Comparison of ENCODE assay signal across 8 cellular contexts in the genomic region with DNA sequence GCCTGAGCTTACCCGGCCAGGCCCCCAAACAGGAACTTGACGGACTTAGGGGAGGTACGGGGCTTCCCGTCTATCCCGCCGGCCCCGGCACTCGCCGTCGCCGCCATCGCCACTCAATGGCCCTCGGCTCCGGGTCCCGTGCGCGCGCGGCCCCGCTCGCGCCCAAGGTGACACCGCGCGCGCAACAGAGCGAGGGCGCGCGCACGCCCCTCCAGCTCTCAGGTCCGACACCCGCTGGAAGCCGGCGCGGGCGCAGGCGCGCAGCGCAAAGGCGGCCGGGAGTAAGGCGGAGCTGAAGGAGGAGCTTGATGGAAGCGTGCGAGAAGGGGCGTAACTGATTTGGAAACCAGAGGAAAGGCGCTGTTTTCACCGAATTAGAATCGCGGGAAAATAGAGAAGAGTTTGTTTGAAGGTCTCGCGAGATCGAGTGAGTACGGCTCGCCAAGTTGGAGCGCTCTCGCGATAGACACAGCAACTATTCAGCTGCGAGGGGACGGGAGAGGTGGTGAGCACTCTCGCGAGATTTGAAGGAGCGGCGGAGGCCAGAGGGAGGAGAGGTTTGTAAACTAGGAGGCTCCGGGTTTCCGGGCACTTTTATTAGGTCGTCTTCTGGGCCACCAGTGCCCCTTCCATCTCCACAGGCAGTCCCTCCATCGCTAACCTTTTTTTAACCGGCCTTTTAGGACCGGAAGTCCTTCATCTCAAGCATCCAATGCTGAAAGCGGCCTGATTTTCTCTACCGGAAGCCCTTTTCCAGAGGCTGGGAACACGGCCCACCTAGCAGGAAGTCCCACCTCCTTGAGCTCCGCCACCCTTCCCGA. TPM values are rescaled to one million over a fixed set of nuclear protein-coding genes. Genes with fewer than 3 reads are reported as not detected.
DNase-seq lines count a peak whose midpoint lies in the region; ATAC-seq and TF ChIP-seq lines count a peak whose summit lies in the region.

A gene (plus strand): TSS at position 465 of the 821 bp plus-strand sequence. CDS start 642 bp downstream, outside the sequence.
A gene with protein sequence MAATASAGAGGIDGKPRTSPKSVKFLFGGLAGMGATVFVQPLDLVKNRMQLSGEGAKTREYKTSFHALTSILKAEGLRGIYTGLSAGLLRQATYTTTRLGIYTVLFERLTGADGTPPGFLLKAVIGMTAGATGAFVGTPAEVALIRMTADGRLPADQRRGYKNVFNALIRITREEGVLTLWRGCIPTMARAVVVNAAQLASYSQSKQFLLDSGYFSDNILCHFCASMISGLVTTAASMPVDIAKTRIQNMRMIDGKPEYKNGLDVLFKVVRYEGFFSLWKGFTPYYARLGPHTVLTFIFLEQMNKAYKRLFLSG (minus strand): TSS at position 243 of the 821 bp plus-strand sequence. CDS start 136 bp downstream, at position 107.

- H3K36me3 Mint-ChIP-seq in activated CD4-positive, alpha-beta T cell treated with anti-CD3 and anti-CD28 coated beads, Interleukin-2, amount 10 ng/mL, durations not matched to agents 24 days and 14 days (ENCODE audit: low read depth) = peaks cover 73% of the 10 kb centered on the region

- peak; percentile 99 for DNase-seq in BJ (ENCODE audit: low read depth)
- peak; percentile 96 for DNase-seq in NCI-H526 treated with DMSO at 0.1 percent for 48 hours (lab: John Stamatoyannopoulos, UW)
- DNase-seq in activated CD4-positive, alpha-beta T cell treated with anti-CD3 and anti-CD28 coated beads, Interleukin-2, amount 10 ng/mL, durations not matched to agents 24 days and 14 days = peak; percentile 100
- peak; percentile 96 for DNase-seq in colonic mucosa
- peak; percentile 99 for DNase-seq in kidney tubule cell (ENCODE audit: low spot score)
- DNase-seq in stimulated activated CD4-positive, alpha-beta T cell treated with anti-CD3 and anti-CD28 coated beads, Interleukin-1b, Interleukin-23, amount 100 ng/mL, for 24 hours (ENCODE audit: low read depth in 4 of 4, low spot score in 1 of 4) = peak; percentile 84 to 92 (median 88)

- no peaks in the 10 kb centered on the region for H3K27me3 Mint-ChIP-seq in activated CD4-positive, alpha-beta T cell treated with anti-CD3 and anti-CD28 coated beads, Interleukin-2, amount 10 ng/mL, durations not matched to agents 24 days and 14 days

- CTCF ChIA-PET in BJ (lab: Yijun Ruan, JAX) = interaction anchor here (0.6 to 2.7 kb wide), 14 partner anchors 13 to 122 kb away, joined by 3 to 17 read pairs (median 4); a partner anchor contains a TSS

- H3K4me1 Mint-ChIP-seq in activated CD4-positive, alpha-beta T cell treated with anti-CD3 and anti-CD28 coated beads, Interleukin-2, amount 10 ng/mL, durations not matched to agents 24 days and 14 days = peaks cover 53% of the 10 kb centered on the region

- no peaks in the 10 kb centered on the region for H3K27me3 ChIP-seq in BJ (ENCODE audit: control insufficient read depth, insufficient read depth, low read length)
- H3K27me3 ChIP-seq in colonic mucosa = no peaks in the 10 kb centered on the region

- POLR2A ChIA-PET in BJ (lab: Charles Lee) = interaction anchor here (0.6 to 1.7 kb wide), 5 partner anchors 9 to 31 kb away, joined by 3 to 9 read pairs (median 3); a partner anchor contains a TSS

- peak within 1 kb of the TSS; percentile 95 for H3K4me3 Mint-ChIP-seq in activated CD4-positive, alpha-beta T cell treated with anti-CD3 and anti-CD28 coated beads, Interleukin-2, amount 10 ng/mL, durations not matched to agents 24 days and 14 days

- peak; percentile 82 for ATAC-seq in GM19324 (IDR thresholded peaks at IDR 0.05; ENCODE audit: low FRiP score, unreplicated experiment)
- peak; percentile 54 for ATAC-seq in HG03469 (IDR thresholded peaks at IDR 0.05; ENCODE audit: unreplicated experiment)

- H3K9me3 ChIP-seq in colonic mucosa = no peaks in the 10 kb centered on the region

- H3K27ac Mint-ChIP-seq in activated CD4-positive, alpha-beta T cell treated with anti-CD3 and anti-CD28 coated beads, Interleukin-2, amount 10 ng/mL, durations not matched to agents 24 days and 14 days = peak within 1 kb of the TSS; percentile 92

- H3K4me3 ChIP-seq in BJ (ENCODE audit: low read depth, low read length) = peak within 1 kb of the TSS; percentile 72
- peak within 1 kb of the TSS; percentile 70 for H3K4me3 ChIP-seq in colonic mucosa

- H3K36me3 ChIP-seq in BJ (ENCODE audit: control insufficient read depth, insufficient read depth, low read length) = peaks cover 25% of the 10 kb centered on the region
- H3K36me3 ChIP-seq in colonic mucosa = peaks cover 17% of the 10 kb centered on the region

- H3K9me3 Mint-ChIP-seq in activated CD4-positive, alpha-beta T cell treated with anti-CD3 and anti-CD28 coated beads, Interleukin-2, amount 10 ng/mL, durations not matched to agents 24 days and 14 days = no peaks in the 10 kb centered on the region

- TF ChIP-seq CTCF in BJ (IDR thresholded peaks at IDR 0.05; ENCODE audit: insufficient read depth, low read depth, low read length) = no peak
- no peak for TF ChIP-seq CTCF in colonic mucosa (IDR thresholded peaks at IDR 0.05)

- H3K4me1 ChIP-seq in colonic mucosa = peaks cover 11% of the 10 kb centered on the region

- peak within 1 kb of the TSS; percentile 98 for H3K27ac ChIP-seq in colonic mucosa

- H3K9ac ChIP-seq in colonic mucosa (ENCODE audit: low read depth in 2 of 2, low read length in 2 of 2) = peak within 1 kb of the TSS; percentile 96 to 99

- intact Hi-C loops in activated CD4-positive, alpha-beta T cell treated with anti-CD3 and anti-CD28 coated beads, Interleukin-2, amount 10 ng/mL, durations not matched to agents 24 days and 14 days (cut with micrococcal nuclease) = loop anchor here (1.0 to 10.0 kb wide), 4 partner anchors 8 to 575 kb away; a partner anchor contains a TSS
- intact Hi-C loops in colonic mucosa (cut with DNase I) = loop anchor here (5.0 kb wide), 1 partner anchor 57 kb away; a partner anchor contains a TSS

RNA-seq across cellular contexts. Expression of the first gene that starts in this region (rescaled TPM):
- polyA plus RNA-seq in BJ (2011; rRNA removed) = 69.9 and 73.5 TPM in 2 replicates
- 44.6 and 69.0 TPM in 2 replicates for polyA minus RNA-seq in BJ (2011; rRNA and poly(A)+ RNA removed)
- total RNA-seq in activated CD4-positive, alpha-beta T cell treated with anti-CD3 and anti-CD28 coated beads, Interleukin-2, amount 10 ng/mL, durations not matched to agents 24 days and 14 days = 119 and 125 TPM in 2 replicates
- total RNA-seq in colonic mucosa = 100 to 1,000 TPM in 1 of 2 donors, 10 to 100 TPM in 1; 92.1 to 120 TPM

RNA-seq across cellular contexts. Expression of the second gene that starts in this region (rescaled TPM):
- polyA plus RNA-seq in BJ (2011; rRNA removed) = 38.5 and 70.7 TPM in 2 replicates
- polyA minus RNA-seq in BJ (2011; rRNA and poly(A)+ RNA removed) = 41.0 and 48.4 TPM in 2 replicates
- 104 and 106 TPM in 2 replicates for total RNA-seq in activated CD4-positive, alpha-beta T cell treated with anti-CD3 and anti-CD28 coated beads, Interleukin-2, amount 10 ng/mL, durations not matched to agents 24 days and 14 days
- 100 to 1,000 TPM in 1 of 2 donors, 10 to 100 TPM in 1; 73.1 to 116 TPM for total RNA-seq in colonic mucosa

Comparison
In these comparisons a context has a peak if more than half of its experiments do, and no peak if none do; other contexts are left out.
1. Peak in every context shown above with its lines: DNase-seq, ATAC-seq, H3K4me3 ChIP-seq and H3K27ac ChIP-seq.